Comparison of ENCODE assay signal across 9 cellular contexts in genomic region chr19:12737666-12738351, GRCh38. TPM values are rescaled to one million over a fixed set of nuclear protein-coding genes. Genes with fewer than 3 reads are reported as not detected.
A peak's percentile ranks its signal among the peaks of the same experiment; 100 is the strongest.
DNase-seq lines count a peak whose midpoint lies in the region; ATAC-seq and TF ChIP-seq lines count a peak whose summit lies in the region.
"Had no signal": no experiment of that assay in that cellular context is flagged by ENCODE, and none has a peak within 500 bp of the region (broad histone marks: within the 10 kb centered on the region; RNA-seq: fewer than 3 reads in every experiment).

No MANE protein-coding gene starts in this region.

- intact Hi-C loops in heart right ventricle (cut with DNase I) (loop anchor here in 3 of 10 donors (1.0 to 2.0 kb wide), 3 partner anchors 15 to 55 kb away; partner anchors contain the start of genes HOOK2 (in 1 of the 3) and TNPO2 (in 1 of the 3)), Right ventricle myocardium inferior (cut with DNase I) (loop anchor here (2.0 kb wide), 1 partner anchor 53 kb away; the partner anchor contains the start of gene JUNB), aorta (cut with DNase I) (no loop called here)

- peaks cover 0 to 45% (median 0%) of the 10 kb centered on the region in 9 donors for H3K36me3 ChIP-seq in heart right ventricle
- no peaks in the 10 kb centered on the region for H3K36me3 ChIP-seq in aorta (ENCODE audit: control insufficient read depth in 1 of 2, insufficient read depth in 2 of 2, low read length in 1 of 2)

- TF ChIP-seq CTCF in heart right ventricle (IDR thresholded peaks at IDR 0.05) = no peak

- peak overlapping the region; percentile 68 to 93 (median 78) for H3K4me3 ChIP-seq in heart right ventricle
- peak overlapping the region; percentile 82 for H3K4me3 ChIP-seq in mononuclear cell (ENCODE audit: low read length)
- H3K4me3 ChIP-seq in aorta (ENCODE audit: low read length in 2 of 2) = peak overlapping the region; percentile 43 to 73

- H3K27me3 ChIP-seq in heart right ventricle (no peaks in the 10 kb centered on the region), mononuclear cell (ENCODE audit: insufficient read depth, low read length) (no peaks in the 10 kb centered on the region), aorta (ENCODE audit: control insufficient read depth in 1 of 2, insufficient read depth in 2 of 2, low read length in 1 of 2) (no peaks in the 10 kb centered on the region)

- H3K4me1 ChIP-seq in heart right ventricle (peaks cover 14 to 45% (median 33%) of the 10 kb centered on the region in 9 donors), mononuclear cell (ENCODE audit: insufficient read depth, low read length) (peaks cover 40% of the 10 kb centered on the region), aorta (ENCODE audit: control insufficient read depth in 1 of 2, insufficient read depth in 2 of 2, low read length in 2 of 2) (peaks cover 0 to 3% of the 10 kb centered on the region in 2 donors)

- ATAC-seq in heart right ventricle = peak in 3 of 8 donors; percentile 0 to 1 (median 0)
- ATAC-seq in Right ventricle myocardium inferior = no peak
- ATAC-seq in aorta (ENCODE audit: low FRiP score) = no peak
- no peak for ATAC-seq in HG02840 (IDR thresholded peaks at IDR 0.05; ENCODE audit: low FRiP score, unreplicated experiment)
- ATAC-seq in HG02678 (IDR thresholded peaks at IDR 0.05; ENCODE audit: unreplicated experiment) = no peak

- no peaks in the 10 kb centered on the region for H3K9me3 ChIP-seq in heart right ventricle
- no peaks in the 10 kb centered on the region for H3K9me3 ChIP-seq in mononuclear cell (ENCODE audit: low read depth, low read length)
- no peaks in the 10 kb centered on the region for H3K9me3 ChIP-seq in aorta (ENCODE audit: control insufficient read depth, low read length)

- WGBS in heart right ventricle, 2 donors = 7% methylated on average over 21 of the region's 21 CpGs
- 7 to 9% methylated on average over 21 of the region's 21 CpGs for WGBS in aorta, 2 donors

- DNase-seq in heart right ventricle (no peak), Right ventricle myocardium inferior (ENCODE audit: missing footprints) (no peak), caudate nucleus (lab: John Stamatoyannopoulos, UW) (no peak), aorta (no peak), HCEC 1CT (no peak)

- peak overlapping the region in 9 of 10 donors; percentile 83 to 98 (median 93) for H3K27ac ChIP-seq in heart right ventricle
- peak overlapping the region; percentile 99 for H3K27ac ChIP-seq in caudate nucleus (ENCODE audit: low read depth, low read length)
- H3K27ac ChIP-seq in aorta (ENCODE audit: low read depth in 1 of 2, low read length in 2 of 2) = no peak overlapping the region

RNA-seq across cellular contexts. Expression of gene GET3, which starts 0.5 kb away (rescaled TPM):
- 10 to 100 TPM; 50.6 to 79.7 (median 60.1) TPM for total RNA-seq in heart right ventricle
- 100 to 1,000 TPM in 1 of 2 donors, 10 to 100 TPM in 1; 37.0 to 121 TPM for polyA plus RNA-seq in heart right ventricle
- 65.8 TPM for total RNA-seq in Right ventricle myocardium inferior
- 28.7 TPM for total RNA-seq in mononuclear cell
- total RNA-seq in aorta = 10 to 100 TPM; 35.4 to 42.2 TPM
- 10 to 100 TPM; 61.2 to 70.6 TPM for polyA plus RNA-seq in aorta

RNA-seq across cellular contexts. Expression of gene TRIR, which starts 3.3 kb away (rescaled TPM):
- total RNA-seq in heart right ventricle = 100 to 1,000 TPM in 3 of 10 donors, 10 to 100 TPM in 7; 82.2 to 143 (median 91.0) TPM
- 100 to 1,000 TPM; 234 to 253 TPM for polyA plus RNA-seq in heart right ventricle
- 133 TPM for total RNA-seq in Right ventricle myocardium inferior
- 194 TPM for total RNA-seq in mononuclear cell
- total RNA-seq in aorta = 100 to 1,000 TPM; 119 to 121 TPM
- polyA plus RNA-seq in aorta = 100 to 1,000 TPM; 233 to 289 TPM

RNA-seq across cellular contexts. Expression of gene BEST2, which starts 13.8 kb away (rescaled TPM):
- total RNA-seq in heart right ventricle = not detected
- polyA plus RNA-seq in heart right ventricle = not detected
- not detected for total RNA-seq in Right ventricle myocardium inferior
- not detected for total RNA-seq in mononuclear cell
- not detected for total RNA-seq in aorta
- 1 to 10 TPM in 1 of 2 donors, not detected in 1; 2.5 TPM for polyA plus RNA-seq in aorta
- total RNA-seq: glomerular endothelial cell had no signal

RNA-seq across cellular contexts. Expression of gene TNPO2, which starts 14.1 kb away (rescaled TPM):
- 10 to 100 TPM; 32.3 to 51.1 (median 41.6) TPM for total RNA-seq in heart right ventricle
- polyA plus RNA-seq in heart right ventricle = 10 to 100 TPM; 17.3 to 25.9 TPM
- 35.1 TPM for total RNA-seq in Right ventricle myocardium inferior
- total RNA-seq in mononuclear cell = 20.3 TPM
- 10 to 100 TPM; 61.5 to 71.8 TPM for total RNA-seq in aorta
- 10 to 100 TPM; 15.2 to 38.5 TPM for polyA plus RNA-seq in aorta

RNA-seq across cellular contexts. Expression of gene HOOK2, which starts 37.5 kb away (rescaled TPM):
- 10 to 100 TPM; 47.8 to 79.3 (median 57.8) TPM for total RNA-seq in heart right ventricle
- polyA plus RNA-seq in heart right ventricle = 100 to 1,000 TPM in 1 of 2 donors, 10 to 100 TPM in 1; 29.7 to 173 TPM
- total RNA-seq in Right ventricle myocardium inferior = 51.6 TPM
- 8.3 TPM for total RNA-seq in mononuclear cell
- total RNA-seq in aorta = 10 to 100 TPM; 28.5 to 45.5 TPM
- polyA plus RNA-seq in aorta = 10 to 100 TPM; 14.4 to 92.5 TPM

Comparison
In these comparisons a context has a peak if more than half of its experiments do, and no peak if none do; other contexts are left out.
1. H3K27ac ChIP-seq: peak in heart right ventricle (9 of 10) and caudate nucleus (single experiment); none in aorta (0 of 2).
2. Peak in every context shown above with its lines, with median percentiles within 50 percentile points of each other: H3K4me3 ChIP-seq.